8 cellular contexts compared by ENCODE assay signal in genomic region chrX:131704136-131704695, GRCh38.
DNase-seq lines count a peak whose midpoint lies in the region; ATAC-seq and TF ChIP-seq lines count a peak whose summit lies in the region.

No MANE protein-coding gene starts in this region.

- H3K4me1 ChIP-seq in gastrocnemius medialis, result no peaks in the 10 kb centered on the region
- H3K4me1 ChIP-seq in OCI-LY7 (ENCODE audit: insufficient read depth, low read length, poor library complexity, severe bottlenecking), result no peaks in the 10 kb centered on the region

- H3K4me2 ChIP-seq in OCI-LY7 (ENCODE audit: low read length), result no peak overlapping the region

- H2AFZ ChIP-seq in OCI-LY7 (ENCODE audit: low read length), result no peak overlapping the region

- peaks cover 8% of the 10 kb centered on the region for H3K36me3 Mint-ChIP-seq in activated T-helper 2 cell treated with anti-CD3 and anti-CD28 coated beads, Interferon-gamma antibody, Interleukin-2, Interleukin-4, amounts not matched to agents 10 μg/mL and 5 μg/mL and 100 μg/mL, durations not matched to agents 14 hours and 24 hours and 36 hours (ENCODE audit: low read depth)

- H4K20me1 ChIP-seq in OCI-LY7 (ENCODE audit: insufficient read depth, low read length), result no peaks in the 10 kb centered on the region

- TF ChIP-seq POLR2A in gastrocnemius medialis (IDR thresholded peaks at IDR 0.05), result no peak

- H3K4me1 Mint-ChIP-seq in activated T-helper 2 cell treated with anti-CD3 and anti-CD28 coated beads, Interferon-gamma antibody, Interleukin-2, Interleukin-4, amounts not matched to agents 10 μg/mL and 5 μg/mL and 100 μg/mL, durations not matched to agents 14 hours and 24 hours and 36 hours (ENCODE audit: low read depth), result no peaks in the 10 kb centered on the region

- in situ Hi-C loops in gastrocnemius medialis (cut with MboI; ENCODE audit: low sequenced_read_pairs in 4 of 4), result no loop called here

- no peaks in the 10 kb centered on the region for H3K79me2 ChIP-seq in OCI-LY7 (ENCODE audit: insufficient read depth, low read depth, low read length)

- no peaks in the 10 kb centered on the region for H3K9me3 Mint-ChIP-seq in activated T-helper 2 cell treated with anti-CD3 and anti-CD28 coated beads, Interferon-gamma antibody, Interleukin-2, Interleukin-4, amounts not matched to agents 10 μg/mL and 5 μg/mL and 100 μg/mL, durations not matched to agents 14 hours and 24 hours and 36 hours

- H3K4me3 ChIP-seq in coronary artery (peak overlapping the region; percentile 63), gastrocnemius medialis (peak overlapping the region in 2 of 4 donors; percentile 54 to 66), OCI-LY7 (ENCODE audit: low read depth, low read length, poor library complexity, severe bottlenecking) (no peak overlapping the region)

- H3K27ac Mint-ChIP-seq in activated T-helper 2 cell treated with anti-CD3 and anti-CD28 coated beads, Interferon-gamma antibody, Interleukin-2, Interleukin-4, amounts not matched to agents 10 μg/mL and 5 μg/mL and 100 μg/mL, durations not matched to agents 14 hours and 24 hours and 36 hours, result no peak overlapping the region

- BruUV-seq in OCI-LY7 (replicated peaks; lab: Mats Ljungman, UMichigan), result no TSS peak

- intact Hi-C loops in gastrocnemius medialis (cut with DNase I; ENCODE audit: low total_unique reads) (loop anchor here (1.0 to 2.0 kb wide), 3 partner anchors 37 to 89 kb away; no protein-coding TSS in a partner anchor), OCI-LY7 (cut with micrococcal nuclease; ENCODE audit: unreplicated experiment) (no loop called here)
- intact Hi-C loops in activated T-helper 2 cell treated with anti-CD3 and anti-CD28 coated beads, Interferon-gamma antibody, Interleukin-2, Interleukin-4, amounts not matched to agents 10 μg/mL and 5 μg/mL and 100 μg/mL, durations not matched to agents 14 hours and 24 hours and 36 hours (cut with micrococcal nuclease), result no loop called here

- H3K27me3 Mint-ChIP-seq in activated T-helper 2 cell treated with anti-CD3 and anti-CD28 coated beads, Interferon-gamma antibody, Interleukin-2, Interleukin-4, amounts not matched to agents 10 μg/mL and 5 μg/mL and 100 μg/mL, durations not matched to agents 14 hours and 24 hours and 36 hours (ENCODE audit: low read depth), result no peaks in the 10 kb centered on the region

- no peaks in the 10 kb centered on the region for H3K9me2 ChIP-seq in OCI-LY7 (ENCODE audit: insufficient read depth, low read length)

- DNase-seq in DMS114 treated with DMSO at 0.1 percent for 48 hours (lab: John Stamatoyannopoulos, UW; ENCODE audit: unreplicated experiment) (peak; percentile 70), NCI-H226 (peak; percentile 45), coronary artery (ENCODE audit: low spot score) (peak; percentile 86), gastrocnemius medialis (no peak), NAMALWA (ENCODE audit: low spot score) (no peak), OCI-LY7 (ENCODE audit: low spot score) (no peak)
- no peak for DNase-seq in activated T-helper 2 cell treated with anti-CD3 and anti-CD28 coated beads, Interferon-gamma antibody, Interleukin-2, Interleukin-4, amounts not matched to agents 10 μg/mL and 5 μg/mL and 100 μg/mL, durations not matched to agents 14 hours and 24 hours and 36 hours (ENCODE audit: low spot score)

- no peaks in the 10 kb centered on the region for H3K36me3 ChIP-seq in gastrocnemius medialis
- H3K36me3 ChIP-seq in OCI-LY7 (ENCODE audit: insufficient read depth, low read length), result no peaks in the 10 kb centered on the region

- POLR2A ChIA-PET in OCI-LY7 (lab: Charles Lee), result no interaction called here

- ATAC-seq in GM19468 (IDR thresholded peaks at IDR 0.05; ENCODE audit: extremely low read depth, unreplicated experiment), result peak; percentile 50
- ATAC-seq in gastrocnemius medialis, result no peak

- CTCF ChIA-PET in OCI-LY7 (lab: Charles Lee; ENCODE audit: unreplicated experiment), result no interaction called here

- H3K27ac ChIP-seq in coronary artery, result peak overlapping the region in 1 of 2 donors; percentile 78
- peak overlapping the region in 2 of 4 donors; percentile 49 to 69 for H3K27ac ChIP-seq in gastrocnemius medialis
- H3K27ac ChIP-seq in OCI-LY7 (ENCODE audit: low read depth, low read length, poor library complexity, severe bottlenecking), result no peak overlapping the region

- TF ChIP-seq CTCF in coronary artery (IDR thresholded peaks at IDR 0.05), result peak; percentile 21
- peak in 3 of 5 experiments; percentile 53 to 75 (median 65) for TF ChIP-seq CTCF in gastrocnemius medialis (IDR thresholded peaks at IDR 0.05 in 4 of 5, conservative IDR thresholded peaks at IDR 0.05 in 1 of 5)
- TF ChIP-seq CTCF in OCI-LY7 (conservative IDR thresholded peaks at IDR 0.05; ENCODE audit: low read length), result no peak

- H3K27me3 ChIP-seq in gastrocnemius medialis, result no peaks in the 10 kb centered on the region

- H3K9me3 ChIP-seq in gastrocnemius medialis, result no peaks in the 10 kb centered on the region
- H3K9me3 ChIP-seq in OCI-LY7 (ENCODE audit: low read length), result no peaks in the 10 kb centered on the region

- no peak overlapping the region for H3K4me3 Mint-ChIP-seq in activated T-helper 2 cell treated with anti-CD3 and anti-CD28 coated beads, Interferon-gamma antibody, Interleukin-2, Interleukin-4, amounts not matched to agents 10 μg/mL and 5 μg/mL and 100 μg/mL, durations not matched to agents 14 hours and 24 hours and 36 hours (ENCODE audit: low read depth)

Comparison
In these comparisons a context has a peak if more than half of its experiments do, and no peak if none do; other contexts are left out.
1. DNase-seq: peak in DMS114 treated with DMSO at 0.1 percent for 48 hours (single experiment), NCI-H226 (single experiment) and coronary artery (single experiment); none in gastrocnemius medialis (0 of 2), activated T-helper 2 cell treated with anti-CD3 and anti-CD28 coated beads, Interferon-gamma antibody, Interleukin-2, Interleukin-4, amounts not matched to agents 10 μg/mL and 5 μg/mL and 100 μg/mL, durations not matched to agents 14 hours and 24 hours and 36 hours (single experiment), NAMALWA (single experiment) and OCI-LY7 (single experiment).